In the genomic region with DNA sequence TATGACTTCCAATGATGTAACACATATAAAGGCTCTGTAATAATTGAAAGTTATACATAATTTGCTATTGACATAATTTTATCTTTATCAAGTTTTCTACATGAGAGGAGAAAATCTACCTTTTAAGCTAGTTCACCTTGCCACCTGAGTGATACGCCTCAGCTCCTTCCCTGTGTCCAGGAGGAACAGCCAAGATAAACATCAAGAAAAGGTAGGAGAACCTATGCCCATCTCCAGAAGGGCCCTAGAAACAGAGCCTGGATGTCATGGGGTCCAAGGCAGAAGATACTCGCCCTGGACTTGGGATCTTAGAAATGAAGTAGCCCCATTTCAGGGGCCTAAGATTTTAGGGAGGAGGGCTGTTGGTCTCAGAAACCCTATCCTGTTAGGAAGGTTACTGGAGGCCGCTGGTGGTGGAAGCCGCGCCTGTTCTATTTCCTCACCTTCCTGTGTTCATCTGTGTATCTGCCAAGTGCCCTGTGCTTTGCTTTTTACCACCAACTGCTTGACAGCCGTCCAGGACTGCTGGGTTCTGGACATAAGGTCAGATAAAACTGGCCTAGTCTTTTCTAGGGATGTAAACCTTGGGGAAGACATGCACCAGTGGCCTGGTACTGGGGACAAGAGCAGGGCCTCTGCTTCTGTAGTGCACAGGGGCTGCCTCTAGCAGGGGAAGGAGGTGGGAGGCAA, we compare ENCODE assay signal across 12 cellular contexts.
DNase-seq lines count a peak whose midpoint lies in the region; ATAC-seq lines count a peak whose summit lies in the region.
"Had no signal": no experiment of that assay in that cellular context is flagged by ENCODE, and none has a peak within 500 bp of the region (broad histone marks: within the 10 kb centered on the region; RNA-seq: fewer than 3 reads in every experiment).

No MANE protein-coding gene starts in this region.

- H3K27me3 Mint-ChIP-seq in IgD-negative memory B cell: no peaks in the 10 kb centered on the region
- H3K27me3 Mint-ChIP-seq: CD8-positive, alpha-beta memory T cell; stimulated activated naive CD8-positive, alpha-beta T cell treated with anti-CD3 and anti-CD28 coated beads, Interleukin-15, Interleukin-2, amounts not matched to agents 100 ng/mL and 50 ng/mL, for 24 hours had no signal

- H3K27me3 ChIP-seq in skeletal muscle satellite cell (ENCODE audit: control insufficient read depth, insufficient read depth, low read length): no peaks in the 10 kb centered on the region

- H3K27ac Mint-ChIP-seq in IgD-negative memory B cell: peak overlapping the region in 2 of 3 donors; percentile 31 to 80
- H3K27ac Mint-ChIP-seq: stimulated activated naive CD8-positive, alpha-beta T cell treated with anti-CD3 and anti-CD28 coated beads, Interleukin-15, Interleukin-2, amounts not matched to agents 100 ng/mL and 50 ng/mL, for 24 hours had no signal

- H3K9me3 ChIP-seq in skeletal muscle satellite cell (replicated peaks; ENCODE audit: low read length): no peaks in the 10 kb centered on the region

- H3K36me3 Mint-ChIP-seq in IgD-negative memory B cell: no peaks in the 10 kb centered on the region

- H3K4me3 Mint-ChIP-seq in IgD-negative memory B cell: peak overlapping the region in 1 of 4 donors; percentile 43
- H3K4me3 Mint-ChIP-seq: stimulated activated naive CD8-positive, alpha-beta T cell treated with anti-CD3 and anti-CD28 coated beads, Interleukin-15, Interleukin-2, amounts not matched to agents 100 ng/mL and 50 ng/mL, for 24 hours had no signal

- peak; percentile 36 to 67 for DNase-seq in cerebellar nuclear complex (lab: John Stamatoyannopoulos, UW)
- peak in 1 of 2 donors; percentile 28 for DNase-seq in left colon
- no peak for DNase-seq in KBM-7
- DNase-seq in GM19238 (ENCODE audit: insufficient read length, low spot score): no peak
- no peak for DNase-seq in 8988T
- DNase-seq: activated effector memory CD4-positive, alpha-beta T cell treated with Interleukin-2 at 50 U/mL for 16 hours; CD8-positive, alpha-beta memory T cell; NCI-H1930 had no signal

- peak overlapping the region; percentile 8 for H3K9ac ChIP-seq in skeletal muscle satellite cell (ENCODE audit: low read depth, low read length)

- no peaks in the 10 kb centered on the region for H3K9me3 Mint-ChIP-seq in IgD-negative memory B cell
- H3K9me3 Mint-ChIP-seq: CD8-positive, alpha-beta memory T cell; stimulated activated naive CD8-positive, alpha-beta T cell treated with anti-CD3 and anti-CD28 coated beads, Interleukin-15, Interleukin-2, amounts not matched to agents 100 ng/mL and 50 ng/mL, for 24 hours had no signal

- peak overlapping the region; percentile 52 for H3K4me2 ChIP-seq in skeletal muscle satellite cell (ENCODE audit: low read length)

- H3K36me3 ChIP-seq in skeletal muscle satellite cell (ENCODE audit: insufficient read depth, low read length): no peaks in the 10 kb centered on the region

- no peak overlapping the region for H3K4me3 ChIP-seq in skeletal muscle satellite cell (ENCODE audit: low read length)

- H3K4me1 ChIP-seq in skeletal muscle satellite cell (ENCODE audit: control insufficient read depth, insufficient read depth, low read length): peaks cover 62% of the 10 kb centered on the region

- in situ Hi-C loops in KBM-7 (cut with MboI; ENCODE audit: low pct_unique_long_range_greater_than_20kb, low sequenced_read_pairs): no loop called here

- ATAC-seq in left colon: peak; percentile 68
- ATAC-seq in HG03159 (IDR thresholded peaks at IDR 0.05; ENCODE audit: unreplicated experiment): no peak

- peaks cover 38 to 58% (median 54%) of the 10 kb centered on the region in 3 donors for H3K4me1 Mint-ChIP-seq in IgD-negative memory B cell

- intact Hi-C loops in left colon (cut with DNase I, micrococcal nuclease): no loop called here

Comparison
In these comparisons a context has a peak if more than half of its experiments do, and no peak if none do; other contexts are left out.
1. DNase-seq: peak in cerebellar nuclear complex (2 of 2); none in KBM-7 (single experiment), GM19238 (single experiment) and 8988T (single experiment).